ENCODE assay signal across 7 cellular contexts in the genomic region with DNA sequence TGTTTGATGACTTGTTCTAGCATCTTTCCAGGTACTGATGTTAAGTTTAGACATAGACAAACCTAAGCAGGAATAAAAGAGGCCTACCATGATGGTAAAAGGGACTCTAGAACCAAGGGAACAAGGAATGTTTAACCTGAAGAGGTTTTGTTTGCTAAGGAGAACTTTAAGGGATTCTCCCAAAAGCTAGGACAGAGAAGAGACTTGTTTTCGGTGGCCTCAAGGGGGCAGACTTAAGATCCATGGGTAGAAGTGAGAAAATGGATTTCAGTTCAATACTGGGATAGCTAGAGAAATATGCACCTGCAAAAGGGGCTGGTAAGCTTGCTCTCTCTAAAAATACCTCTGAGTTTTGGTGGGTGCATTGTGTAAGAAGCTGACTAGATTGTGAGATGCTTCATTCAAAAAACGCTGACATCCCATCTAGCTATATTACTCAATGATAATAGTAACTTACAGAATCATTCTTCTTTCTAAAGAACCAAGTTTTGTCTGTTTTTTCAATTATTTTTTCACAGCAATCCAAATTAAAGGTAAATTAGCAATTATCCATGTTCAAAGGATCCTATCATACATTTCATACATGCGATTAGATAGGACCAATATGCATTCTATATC. TPM values are rescaled to one million over a fixed set of nuclear protein-coding genes. Genes with fewer than 3 reads are reported as not detected.
DNase-seq lines count a peak whose midpoint lies in the region; ATAC-seq and TF ChIP-seq lines count a peak whose summit lies in the region.

No MANE protein-coding gene starts in this region.

- TF ChIP-seq EP300 in transverse colon (IDR thresholded peaks at IDR 0.05; ENCODE audit: low read depth), result no peak

- TF ChIP-seq POLR2A in transverse colon (IDR thresholded peaks at IDR 0.05), result no peak
- no peak for TF ChIP-seq POLR2A in vagina (IDR thresholded peaks at IDR 0.05)

- TF ChIP-seq CTCF in GM06990 (IDR thresholded peaks at IDR 0.05; ENCODE audit: insufficient read depth, low read length, poor library complexity, severe bottlenecking) (peak; percentile 67), HFF-Myc (IDR thresholded peaks at IDR 0.05; ENCODE audit: low read depth, low read length, missing control alignments) (peak; percentile 67), RWPE2 (IDR thresholded peaks at IDR 0.05; ENCODE audit: poor library complexity, severe bottlenecking) (peak; percentile 90), transverse colon (IDR thresholded peaks at IDR 0.05) (peak; percentile 49 to 61 (median 53)), vagina (IDR thresholded peaks at IDR 0.05) (peak in 1 of 3 experiments; percentile 16)

- no peaks in the 10 kb centered on the region for H3K27me3 ChIP-seq in GM06990 (replicated peaks; ENCODE audit: control insufficient read depth, insufficient read depth, low read length)
- H3K27me3 ChIP-seq in RWPE2 (ENCODE audit: insufficient read depth, poor library complexity, severe bottlenecking), result no peaks in the 10 kb centered on the region
- H3K27me3 ChIP-seq in transverse colon, result no peaks in the 10 kb centered on the region
- H3K27me3 ChIP-seq in vagina, result no peaks in the 10 kb centered on the region

- in situ Hi-C loops in transverse colon (cut with MboI; ENCODE audit: low pct_ligation_motif_present in 1 of 4, low pct_unique_long_range_greater_than_20kb in 1 of 4, low sequenced_read_pairs in 3 of 4), result loop anchor here in 1 of 4 donors (25.0 kb wide), 1 partner anchor 141 kb away; no protein-coding TSS in a partner anchor

- H3K27ac ChIP-seq in RWPE2 (ENCODE audit: poor library complexity, severe bottlenecking), result no peak overlapping the region
- H3K27ac ChIP-seq in transverse colon, result no peak overlapping the region
- no peak overlapping the region for H3K27ac ChIP-seq in vagina

- WGBS in transverse colon (ENCODE audit: low coverage in 1 of 2), 2 donors, result 29 to 53% methylated on average over 3 of the region's 3 CpGs

- DNase-seq in GM06990 (ENCODE audit: extremely low read depth, insufficient read length), result no peak
- DNase-seq in HFF-Myc (ENCODE audit: extremely low read depth, low read depth), result peak; percentile 24
- DNase-seq in RWPE2 (ENCODE audit: low spot score), result no peak
- DNase-seq in fibroblast of the conjunctiva (ENCODE audit: low read depth), result peak; percentile 31
- no peak for DNase-seq in transverse colon
- no peak for DNase-seq in stimulated activated CD4-positive, alpha-beta T cell treated with anti-CD3 and anti-CD28 coated beads, Interleukin-1b, Interleukin-23, amount 100 ng/mL, for 48 hours
- DNase-seq in vagina (ENCODE audit: extremely low spot score in 2 of 2), result no peak

- peak; percentile 57 for ATAC-seq in RWPE2 (ENCODE audit: low read depth)

- H3K4me1 ChIP-seq in RWPE2 (ENCODE audit: insufficient read depth, poor library complexity, severe bottlenecking) (peaks cover 5% of the 10 kb centered on the region), transverse colon (peaks cover 0 to 15% (median 2%) of the 10 kb centered on the region in 4 donors), vagina (peaks cover 14% of the 10 kb centered on the region)

- intact Hi-C loops in transverse colon (cut with DNase I; ENCODE audit: low total_unique reads), result no loop called here
- intact Hi-C loops in vagina (cut with DNase I), result no loop called here

- no peaks in the 10 kb centered on the region for H3K36me3 ChIP-seq in GM06990 (ENCODE audit: control insufficient read depth, insufficient read depth, low read length)
- H3K36me3 ChIP-seq in RWPE2 (ENCODE audit: low read depth), result no peaks in the 10 kb centered on the region
- H3K36me3 ChIP-seq in transverse colon, result no peaks in the 10 kb centered on the region
- no peaks in the 10 kb centered on the region for H3K36me3 ChIP-seq in vagina

- H3K9me3 ChIP-seq in RWPE2 (ENCODE audit: severe bottlenecking) (no peaks in the 10 kb centered on the region), transverse colon (no peaks in the 10 kb centered on the region), vagina (no peaks in the 10 kb centered on the region)

- H3K4me3 ChIP-seq in GM06990 (replicated peaks; ENCODE audit: low read depth, low read length) (no peak overlapping the region), HFF-Myc (replicated peaks; ENCODE audit: low read depth, low read length) (no peak overlapping the region), RWPE2 (ENCODE audit: severe bottlenecking) (no peak overlapping the region), transverse colon (no peak overlapping the region), vagina (no peak overlapping the region)

RNA-seq across cellular contexts. Expression of gene ADRB2, which starts 5.5 kb away (rescaled TPM):
- total RNA-seq in transverse colon (1 to 10 TPM in 3 of 4 donors, under 1 TPM in 1; 1.00 to 3.5 (median 1.7) TPM), vagina (43.2 TPM)

Comparison
In these comparisons a context has a peak if more than half of its experiments do, and no peak if none do; other contexts are left out.
1. DNase-seq: peak in HFF-Myc (single experiment) and fibroblast of the conjunctiva (single experiment); none in GM06990 (single experiment), RWPE2 (single experiment), transverse colon (single experiment), stimulated activated CD4-positive, alpha-beta T cell treated with anti-CD3 and anti-CD28 coated beads, Interleukin-1b, Interleukin-23, amount 100 ng/mL, for 48 hours (single experiment) and vagina (0 of 2).